Comparison of ENCODE assay signal across 14 cellular contexts in the genomic region with DNA sequence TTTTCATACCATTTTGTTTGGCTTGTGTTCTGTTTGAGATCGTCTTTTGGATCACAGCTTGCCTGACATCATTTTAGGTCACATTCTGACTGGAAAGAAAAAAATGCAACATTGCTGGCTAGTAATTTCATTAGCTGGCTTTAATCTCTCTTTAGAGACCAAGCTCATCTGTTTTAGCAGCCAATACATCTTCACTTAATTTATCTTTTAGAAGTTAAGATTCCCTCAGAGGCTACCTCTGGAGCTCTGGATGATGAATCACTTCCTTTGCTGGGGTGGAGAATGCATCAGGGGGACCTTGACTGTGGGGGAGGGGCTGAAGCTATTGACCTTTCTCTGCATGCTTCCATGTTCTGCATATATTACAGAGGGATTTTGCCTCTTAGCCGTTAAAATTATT.
A peak's percentile ranks its signal among the peaks of the same experiment; 100 is the strongest.
DNase-seq lines count a peak whose midpoint lies in the region; ATAC-seq and TF ChIP-seq lines count a peak whose summit lies in the region.
"Had no signal": no experiment of that assay in that cellular context is flagged by ENCODE, and none has a peak within 500 bp of the region (broad histone marks: within the 10 kb centered on the region; RNA-seq: fewer than 3 reads in every experiment).

No MANE protein-coding gene starts in this region.

- in situ Hi-C loops in SK-MEL-5 (cut with HindIII; ENCODE audit: low pct_unique_long_range_greater_than_20kb, low sequenced_read_pairs): no loop called here

- peaks cover 25% of the 10 kb centered on the region for H3K36me3 Mint-ChIP-seq in osteocyte (ENCODE audit: unreplicated experiment)

- peaks cover 48% of the 10 kb centered on the region for H3K4me1 Mint-ChIP-seq in osteocyte (ENCODE audit: unreplicated experiment)

- TF ChIP-seq CTCF in osteocyte (IDR thresholded peaks at IDR 0.05): no peak

- peak overlapping the region; percentile 53 for H3K27ac Mint-ChIP-seq in osteocyte (ENCODE audit: unreplicated experiment)
- H3K27ac Mint-ChIP-seq: activated naive CD8-positive, alpha-beta T cell treated with anti-CD3 and anti-CD28 coated beads, Interleukin-2, amount 10 ng/mL, durations not matched to agents 7 days and 5 days; endodermal cell; T-helper 2 cell treated with Interferon-gamma antibody and Interleukin-4, amounts not matched to agents 5 μg/mL and 100 μg/mL, for 36 hours had no signal

- peak; percentile 53 for DNase-seq in GM04503 (ENCODE audit: low read depth)
- peak; percentile 36 for DNase-seq in SK-MEL-5 (ENCODE audit: low read depth, low spot score)
- peak; percentile 37 for DNase-seq in fibroblast of gingiva (ENCODE audit: low read depth)
- DNase-seq in osteocyte (ENCODE audit: extremely low spot score, unreplicated experiment): no peak
- no peak for DNase-seq in HK-2 (ENCODE audit: unreplicated experiment)
- no peak for DNase-seq in activated CD4-positive, alpha-beta T cell treated with anti-CD3 and anti-CD28 coated beads for 1 hour
- DNase-seq: activated naive CD8-positive, alpha-beta T cell treated with anti-CD3 and anti-CD28 coated beads, Interleukin-2, amount 10 ng/mL, durations not matched to agents 7 days and 5 days; endodermal cell; NCI-H2029; sigmoid colon had no signal

- no peak overlapping the region for H3K4me3 Mint-ChIP-seq in osteocyte (ENCODE audit: unreplicated experiment)
- H3K4me3 Mint-ChIP-seq: endodermal cell; IgD-negative memory B cell; T-helper 2 cell treated with Interferon-gamma antibody and Interleukin-4, amounts not matched to agents 5 μg/mL and 100 μg/mL, for 36 hours had no signal

- no peaks in the 10 kb centered on the region for H3K27me3 Mint-ChIP-seq in osteocyte (ENCODE audit: unreplicated experiment)
- H3K27me3 Mint-ChIP-seq: IgD-negative memory B cell had no signal

- no peak for ATAC-seq in HG02840 (IDR thresholded peaks at IDR 0.05; ENCODE audit: low FRiP score, unreplicated experiment)
- no peak for ATAC-seq in GM18858 (IDR thresholded peaks at IDR 0.05; ENCODE audit: unreplicated experiment)

- no peaks in the 10 kb centered on the region for H3K9me3 Mint-ChIP-seq in osteocyte (ENCODE audit: unreplicated experiment)
- H3K9me3 Mint-ChIP-seq: IgD-negative memory B cell had no signal

Comparison
In these comparisons a context has a peak if more than half of its experiments do, and no peak if none do; other contexts are left out.
1. DNase-seq: peak in GM04503 (single experiment), SK-MEL-5 (single experiment) and fibroblast of gingiva (single experiment); none in osteocyte (single experiment), HK-2 (single experiment) and activated CD4-positive, alpha-beta T cell treated with anti-CD3 and anti-CD28 coated beads for 1 hour (single experiment).